In the genomic region with DNA sequence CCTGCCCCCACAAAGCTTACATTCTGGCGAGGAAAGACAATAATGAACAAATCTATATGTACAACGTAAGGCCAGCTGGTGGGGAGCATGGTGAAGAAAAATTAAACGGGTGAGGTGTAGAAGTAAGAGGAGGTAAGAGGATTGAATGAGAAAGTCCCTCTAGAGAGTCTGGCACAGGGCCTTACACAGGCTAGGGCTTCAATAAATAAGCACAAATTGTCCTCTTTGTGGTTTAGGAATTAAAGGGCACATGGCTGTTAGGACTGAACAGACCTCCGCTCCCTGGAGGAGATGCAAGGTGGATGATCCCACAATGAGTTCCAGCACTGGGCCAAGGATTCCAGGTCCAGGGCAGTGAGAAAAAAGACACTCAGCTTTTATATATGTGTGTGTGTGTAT, we compare ENCODE assay signal across 10 cellular contexts. TPM values are rescaled to one million over a fixed set of nuclear protein-coding genes. Genes with fewer than 3 reads are reported as not detected.
DNase-seq lines count a peak whose midpoint lies in the region; ATAC-seq and TF ChIP-seq lines count a peak whose summit lies in the region.
"Had no signal": no experiment of that assay in that cellular context is flagged by ENCODE, and none has a peak within 500 bp of the region (broad histone marks: within the 10 kb centered on the region; RNA-seq: fewer than 3 reads in every experiment).

No MANE protein-coding gene starts in this region.

- H3K36me3 Mint-ChIP-seq in WTC11, result peaks cover 5% of the 10 kb centered on the region

- peak overlapping the region; percentile 58 for H3K9ac ChIP-seq in HCT116 (ENCODE audit: low read length)
- peak overlapping the region; percentile 50 for H3K9ac ChIP-seq in SK-N-MC (ENCODE audit: insufficient read length)
- peak overlapping the region; percentile 66 for H3K9ac ChIP-seq in skeletal muscle satellite cell (ENCODE audit: low read depth, low read length)

- intact Hi-C loops in HCT116 (cut with micrococcal nuclease), result no loop called here
- intact Hi-C loops in mucosa of descending colon (cut with DNase I, micrococcal nuclease), result no loop called here

- H3K27ac Mint-ChIP-seq in WTC11, result no peak overlapping the region; the same call in 1 of the 2 replicates
- H3K27ac Mint-ChIP-seq: memory B cell had no signal

- BruUV-seq in HCT116 (replicated peaks; lab: Mats Ljungman, UMichigan), result no TSS peak

- H3K79me2 ChIP-seq in HCT116 (ENCODE audit: insufficient read depth, low read length), result no peaks in the 10 kb centered on the region

- peaks cover 44 to 53% of the 10 kb centered on the region in 2 experiments for H3K4me1 ChIP-seq in HCT116 (ENCODE audit: control insufficient read depth in 1 of 2, insufficient read depth in 2 of 2, low read length in 2 of 2)
- peaks cover 36% of the 10 kb centered on the region for H3K4me1 ChIP-seq in skeletal muscle satellite cell (ENCODE audit: control insufficient read depth, insufficient read depth, low read length)
- no peaks in the 10 kb centered on the region for H3K4me1 ChIP-seq in mucosa of descending colon (ENCODE audit: low read depth)

- TF ChIP-seq CTCF in HCT116 (IDR thresholded peaks at IDR 0.05 in 2 of 3, conservative IDR thresholded peaks at IDR 0.05 in 1 of 3; ENCODE audit: borderline replicate concordance in 1 of 3, insufficient read depth in 1 of 3, low read depth in 2 of 3, low read length in 2 of 3) (no peak), mucosa of descending colon (IDR thresholded peaks at IDR 0.05) (no peak), WTC11 (IDR thresholded peaks at IDR 0.05) (no peak)

- TF ChIP-seq RAD21 in HCT116 (IDR thresholded peaks at IDR 0.05; ENCODE audit: low read depth), result no peak

- H3K4me2 ChIP-seq in HCT116 (ENCODE audit: low read length) (peak overlapping the region; percentile 79), skeletal muscle satellite cell (ENCODE audit: low read length) (peak overlapping the region; percentile 58)

- H3K27ac ChIP-seq in HCT116 (ENCODE audit: low read depth, low read length) (peak overlapping the region; percentile 83), SK-N-MC (peak overlapping the region; percentile 99)

- H3K9me2 ChIP-seq in HCT116 (ENCODE audit: insufficient read depth), result no peaks in the 10 kb centered on the region

- no peak overlapping the region for H2AFZ ChIP-seq in HCT116 (ENCODE audit: low read depth, low read length, poor library complexity, severe bottlenecking)

- H4K20me1 ChIP-seq in HCT116 (ENCODE audit: insufficient read depth), result no peaks in the 10 kb centered on the region

- H3K4me3 Mint-ChIP-seq in WTC11, result no peak overlapping the region
- H3K4me3 Mint-ChIP-seq: central memory CD8-positive, alpha-beta T cell; memory B cell had no signal

- H3K27me3 Mint-ChIP-seq in WTC11 (ENCODE audit: low read depth), result no peaks in the 10 kb centered on the region

- peak overlapping the region in 1 of 2 experiments; percentile 43; a peak in 2 of 4 replicates for H3K4me3 ChIP-seq in HCT116 (replicated peaks in 1 of 2; ENCODE audit: low read depth in 1 of 2, low read length in 2 of 2)
- peak overlapping the region; percentile 66 for H3K4me3 ChIP-seq in SK-N-MC
- peak overlapping the region; percentile 17 for H3K4me3 ChIP-seq in skeletal muscle satellite cell (ENCODE audit: low read length)
- no peak overlapping the region for H3K4me3 ChIP-seq in mucosa of descending colon

- H3K9me3 ChIP-seq in HCT116 (ENCODE audit: control insufficient read depth in 1 of 2, insufficient read depth in 1 of 2, low read depth in 1 of 2, low read length in 2 of 2) (no peaks in the 10 kb centered on the region), SK-N-MC (ENCODE audit: low read depth, low read length) (peaks cover 4% of the 10 kb centered on the region; the same call in 1 of the 2 replicates), skeletal muscle satellite cell (replicated peaks; ENCODE audit: low read length) (no peaks in the 10 kb centered on the region), mucosa of descending colon (no peaks in the 10 kb centered on the region)

- peaks cover 16% of the 10 kb centered on the region for H3K9me3 Mint-ChIP-seq in WTC11

- H3K4me1 Mint-ChIP-seq in WTC11, result peaks cover 23% of the 10 kb centered on the region

- DNase-seq in HCT116 (ENCODE audit: low read depth, low spot score), result peak; percentile 29
- no peak for DNase-seq in SK-N-MC (ENCODE audit: low read depth, low spot score)
- DNase-seq in fibroblast of the conjunctiva (ENCODE audit: low read depth), result peak; percentile 33
- DNase-seq in mucosa of descending colon, result no peak
- DNase-seq in WTC11 (ENCODE audit: low spot score), result no peak
- DNase-seq: NCI-H1105 treated with DMSO at 0.1 percent for 48 hours had no signal

- H3K27me3 ChIP-seq in HCT116 (ENCODE audit: insufficient read depth, low read length), result no peaks in the 10 kb centered on the region
- no peaks in the 10 kb centered on the region for H3K27me3 ChIP-seq in skeletal muscle satellite cell (ENCODE audit: control insufficient read depth, insufficient read depth, low read length)

- ATAC-seq in HCT116, result peak; percentile 41
- ATAC-seq in mucosa of descending colon, result no peak
- ATAC-seq in HG02970 (IDR thresholded peaks at IDR 0.05; ENCODE audit: low FRiP score, unreplicated experiment), result no peak
- ATAC-seq in WTC11, result no peak

- RAD21 ChIA-PET in HCT116 (lab: Charles Lee; ENCODE audit: low non-redundant PET in 1 of 2, low total read pairs in 2 of 2, uncharacterized antibody in 2 of 2, unreplicated experiment in 2 of 2), result interaction anchor here in 1 of 2 experiments (0.6 to 1.2 kb wide), 2 partner anchors 9 to 40 kb away, joined by 3 read pairs; no protein-coding TSS in a partner anchor

- H3K36me3 ChIP-seq in HCT116 (ENCODE audit: control insufficient read depth in 1 of 2, insufficient read depth in 2 of 2, low read length in 2 of 2) (no peaks in the 10 kb centered on the region), SK-N-MC (ENCODE audit: insufficient read depth, low read length) (no peaks in the 10 kb centered on the region; the same call in 1 of the 2 replicates), skeletal muscle satellite cell (ENCODE audit: insufficient read depth, low read length) (no peaks in the 10 kb centered on the region), mucosa of descending colon (ENCODE audit: low read depth) (no peaks in the 10 kb centered on the region)

- TF ChIP-seq POLR2A in HCT116 (IDR thresholded peaks at IDR 0.05; ENCODE audit: borderline replicate concordance, extremely low read depth, insufficient read depth, insufficient read length), result no peak

- CTCF ChIA-PET in HCT116 (lab: Charles Lee) (interaction anchor here (1.2 to 1.5 kb wide), 2 partner anchors 15 to 40 kb away, joined by 6 to 8 read pairs; no protein-coding TSS in a partner anchor), WTC11 (lab: Charles Lee) (interaction anchor here (1.4 to 2.5 kb wide), 7 partner anchors 11 to 112 kb away, joined by 4 to 16 read pairs (median 8); partner anchors contain the start of gene HAPSTR1)

- POLR2A ChIA-PET in HCT116 (lab: Charles Lee) (interaction anchor here (1.0 to 2.0 kb wide), 7 partner anchors 20 to 49 kb away, joined by 3 to 19 read pairs (median 9); partner anchors contain the start of gene HAPSTR1), WTC11 (lab: Charles Lee) (interaction anchor here (1.1 kb wide), 1 partner anchor 15 kb away, joined by 6 read pairs; no protein-coding TSS in a partner anchor)

TF ChIP-seq in HCT116, 20 proteins besides CTCF, POLR2A, EP300 and RAD21 (continues in another document):
- no peak for TF ChIP-seq TCF7L2 (IDR thresholded peaks at IDR 0.05; ENCODE audit: borderline replicate concordance, extremely low read depth, insufficient read depth, insufficient read length)
- TF ChIP-seq, protein P1, sequence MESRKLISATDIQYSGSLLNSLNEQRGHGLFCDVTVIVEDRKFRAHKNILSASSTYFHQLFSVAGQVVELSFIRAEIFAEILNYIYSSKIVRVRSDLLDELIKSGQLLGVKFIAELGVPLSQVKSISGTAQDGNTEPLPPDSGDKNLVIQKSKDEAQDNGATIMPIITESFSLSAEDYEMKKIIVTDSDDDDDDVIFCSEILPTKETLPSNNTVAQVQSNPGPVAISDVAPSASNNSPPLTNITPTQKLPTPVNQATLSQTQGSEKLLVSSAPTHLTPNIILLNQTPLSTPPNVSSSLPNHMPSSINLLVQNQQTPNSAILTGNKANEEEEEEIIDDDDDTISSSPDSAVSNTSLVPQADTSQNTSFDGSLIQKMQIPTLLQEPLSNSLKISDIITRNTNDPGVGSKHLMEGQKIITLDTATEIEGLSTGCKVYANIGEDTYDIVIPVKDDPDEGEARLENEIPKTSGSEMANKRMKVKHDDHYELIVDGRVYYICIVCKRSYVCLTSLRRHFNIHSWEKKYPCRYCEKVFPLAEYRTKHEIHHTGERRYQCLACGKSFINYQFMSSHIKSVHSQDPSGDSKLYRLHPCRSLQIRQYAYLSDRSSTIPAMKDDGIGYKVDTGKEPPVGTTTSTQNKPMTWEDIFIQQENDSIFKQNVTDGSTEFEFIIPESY (IDR thresholded peaks at IDR 0.05; ENCODE audit: extremely low read depth, insufficient replicate concordance, low read length), result no peak
- no peak for TF ChIP-seq FOSL1 (IDR thresholded peaks at IDR 0.05; ENCODE audit: low read depth)
- no peak for TF ChIP-seq SRF (IDR thresholded peaks at IDR 0.05; ENCODE audit: low read depth)

TF ChIP-seq in WTC11, 78 proteins besides CTCF, POLR2A, EP300 and RAD21 (continues in another document):
- TF ChIP-seq ELF4 (CRISPR knock-in tag; IDR thresholded peaks at IDR 0.05; ENCODE audit: low read depth) (no peak), ZNF138 (CRISPR knock-in tag; conservative IDR thresholded peaks at IDR 0.05) (no peak), ZNF263 (CRISPR knock-in tag; IDR thresholded peaks at IDR 0.05; ENCODE audit: low read depth) (no peak), HMGA2 (CRISPR knock-in tag; IDR thresholded peaks at IDR 0.05) (no peak), NR3C1 (CRISPR knock-in tag; conservative IDR thresholded peaks at IDR 0.05; ENCODE audit: low read depth) (no peak), FOXP1 (CRISPR knock-in tag; IDR thresholded peaks at IDR 0.05; ENCODE audit: borderline replicate concordance) (no peak)
- TF ChIP-seq, protein P2, sequence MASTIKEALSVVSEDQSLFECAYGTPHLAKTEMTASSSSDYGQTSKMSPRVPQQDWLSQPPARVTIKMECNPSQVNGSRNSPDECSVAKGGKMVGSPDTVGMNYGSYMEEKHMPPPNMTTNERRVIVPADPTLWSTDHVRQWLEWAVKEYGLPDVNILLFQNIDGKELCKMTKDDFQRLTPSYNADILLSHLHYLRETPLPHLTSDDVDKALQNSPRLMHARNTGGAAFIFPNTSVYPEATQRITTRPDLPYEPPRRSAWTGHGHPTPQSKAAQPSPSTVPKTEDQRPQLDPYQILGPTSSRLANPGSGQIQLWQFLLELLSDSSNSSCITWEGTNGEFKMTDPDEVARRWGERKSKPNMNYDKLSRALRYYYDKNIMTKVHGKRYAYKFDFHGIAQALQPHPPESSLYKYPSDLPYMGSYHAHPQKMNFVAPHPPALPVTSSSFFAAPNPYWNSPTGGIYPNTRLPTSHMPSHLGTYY (CRISPR knock-in tag; IDR thresholded peaks at IDR 0.05), result no peak

RNA-seq across cellular contexts. Expression of gene HAPSTR1, which starts 43.1 kb away (rescaled TPM):
- total RNA-seq in HCT116 (2021; ENCODE audit: unreplicated experiment) (54.9 TPM), mucosa of descending colon (10 to 100 TPM; 55.8 to 69.8 (median 56.0) TPM), WTC11 (2021) (54.3 to 59.1 TPM (median 56.4 TPM) in 3 replicates)
- polyA plus RNA-seq in HCT116 (2012), result 17.2 and 22.8 TPM in 2 replicates
- 53.1 and 62.4 TPM in 2 replicates for total RNA-seq in skeletal muscle satellite cell (2012; rRNA removed)

Comparison
In these comparisons a context has a peak if more than half of its experiments do, and no peak if none do; other contexts are left out.
1. DNase-seq: peak in HCT116 (single experiment) and fibroblast of the conjunctiva (single experiment); none in SK-N-MC (single experiment), mucosa of descending colon (0 of 3) and WTC11 (single experiment).
2. Peak in every context shown above with its lines, with median percentiles within 50 percentile points of each other: H3K9ac ChIP-seq.